In the genomic region with DNA sequence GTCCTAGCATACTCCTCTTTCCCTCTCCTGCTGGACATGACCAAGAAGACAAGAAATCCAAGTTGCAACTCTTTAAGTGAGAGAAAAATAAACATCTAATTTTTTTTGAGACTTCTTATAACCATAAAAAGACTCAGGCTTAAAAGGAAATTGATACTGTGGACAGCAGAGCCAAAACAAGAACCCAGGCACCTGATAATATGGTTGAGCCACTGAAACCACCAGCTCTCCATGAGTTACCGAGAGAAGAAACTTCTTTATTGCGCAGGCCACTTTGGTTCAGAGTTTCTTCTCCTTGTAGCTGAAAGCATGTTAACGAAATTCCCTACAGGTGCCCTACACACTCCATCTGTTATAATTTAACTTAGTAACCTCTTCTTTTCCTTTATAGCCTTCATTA, we compare ENCODE assay signal across 17 cellular contexts. TPM values are rescaled to one million over a fixed set of nuclear protein-coding genes. Genes with fewer than 3 reads are reported as not detected.
DNase-seq lines count a peak whose midpoint lies in the region; ATAC-seq and TF ChIP-seq lines count a peak whose summit lies in the region.
"Had no signal": no experiment of that assay in that cellular context is flagged by ENCODE, and none has a peak within 500 bp of the region (broad histone marks: within the 10 kb centered on the region; RNA-seq: fewer than 3 reads in every experiment).

No MANE protein-coding gene starts in this region.

- no peaks in the 10 kb centered on the region for H3K27me3 ChIP-seq in OCI-LY3 (ENCODE audit: low read depth, low read length)
- H3K27me3 ChIP-seq: SJSA1, testis had no signal

- no TSS peak for BruUV-seq in MCF 10A (replicated peaks; lab: Mats Ljungman, UMichigan)

- POLR2A ChIA-PET in MCF 10A (lab: Yijun Ruan, JAX), result interaction anchor here (3.5 kb wide), 1 partner anchor 11 kb away, joined by 12 read pairs; no protein-coding TSS in a partner anchor

- no peaks in the 10 kb centered on the region for H3K9me3 Mint-ChIP-seq in activated CD4-positive, alpha-beta T cell treated with anti-CD3 and anti-CD28 coated beads, Interleukin-2, amount 10 ng/mL, durations not matched to agents 24 days and 14 days
- H3K9me3 Mint-ChIP-seq in MCF 10A (ENCODE audit: unreplicated experiment), result no peaks in the 10 kb centered on the region
- H3K9me3 Mint-ChIP-seq: activated B cell treated with CpG ODN at 0.5 μM for 24 hours; activated T-cell treated with anti-CD3 and anti-CD28 coated beads, Interleukin-2, amount 50 U/mL, for 24 hours had no signal

- H3K27ac ChIP-seq in OCI-LY3 (ENCODE audit: low read length), result peak overlapping the region; percentile 71
- H3K27ac ChIP-seq: lower lobe of right lung, SJSA1, testis had no signal

- no peaks in the 10 kb centered on the region for H3K36me3 ChIP-seq in OCI-LY3 (replicated peaks; ENCODE audit: low read depth, low read length)
- H3K36me3 ChIP-seq: lower lobe of right lung, SJSA1 had no signal

- no peaks in the 10 kb centered on the region for H3K79me2 ChIP-seq in OCI-LY3 (ENCODE audit: low read length)

- H3K4me3 ChIP-seq in OCI-LY3 (ENCODE audit: low read length), result peak overlapping the region; percentile 43
- H3K4me3 ChIP-seq: lower lobe of right lung, SJSA1, testis had no signal

- no peak overlapping the region for H3K4me3 Mint-ChIP-seq in activated CD4-positive, alpha-beta T cell treated with anti-CD3 and anti-CD28 coated beads, Interleukin-2, amount 10 ng/mL, durations not matched to agents 24 days and 14 days
- no peak overlapping the region for H3K4me3 Mint-ChIP-seq in MCF 10A (ENCODE audit: unreplicated experiment)
- H3K4me3 Mint-ChIP-seq: activated B cell treated with CpG ODN at 0.5 μM for 24 hours; activated T-cell treated with anti-CD3 and anti-CD28 coated beads, Interleukin-2, amount 50 U/mL, for 24 hours had no signal

- peak overlapping the region; percentile 67 for H3K4me2 ChIP-seq in OCI-LY3 (ENCODE audit: low read length)

- CTCF ChIA-PET in MCF 10A (lab: Yijun Ruan, JAX), result interaction anchor here (0.6 to 0.7 kb wide), 2 partner anchors 47 to 193 kb away, joined by 3 read pairs; no protein-coding TSS in a partner anchor

- intact Hi-C loops in activated CD4-positive, alpha-beta T cell treated with anti-CD3 and anti-CD28 coated beads, Interleukin-2, amount 10 ng/mL, durations not matched to agents 24 days and 14 days (cut with micrococcal nuclease), result no loop called here
- intact Hi-C loops in MCF 10A (cut with micrococcal nuclease), result no loop called here

- H2AFZ ChIP-seq in OCI-LY3 (ENCODE audit: low read depth, low read length), result 0 out of 2 replicates have a peak overlapping the region, but pooled peaks have one; percentile 8

- H3K27ac Mint-ChIP-seq in activated CD4-positive, alpha-beta T cell treated with anti-CD3 and anti-CD28 coated beads, Interleukin-2, amount 10 ng/mL, durations not matched to agents 24 days and 14 days, result no peak overlapping the region
- no peak overlapping the region for H3K27ac Mint-ChIP-seq in MCF 10A (ENCODE audit: low read depth, unreplicated experiment)
- H3K27ac Mint-ChIP-seq: activated B cell treated with CpG ODN at 0.5 μM for 24 hours; activated T-cell treated with anti-CD3 and anti-CD28 coated beads, Interleukin-2, amount 50 U/mL, for 24 hours had no signal

- no peaks in the 10 kb centered on the region for H3K4me1 Mint-ChIP-seq in activated CD4-positive, alpha-beta T cell treated with anti-CD3 and anti-CD28 coated beads, Interleukin-2, amount 10 ng/mL, durations not matched to agents 24 days and 14 days
- H3K4me1 Mint-ChIP-seq in MCF 10A (ENCODE audit: insufficient read depth, unreplicated experiment), result no peaks in the 10 kb centered on the region

- no peak for DNase-seq in NCI-H446 (lab: John Stamatoyannopoulos, UW)
- no peak for DNase-seq in activated CD4-positive, alpha-beta T cell treated with anti-CD3 and anti-CD28 coated beads, Interleukin-2, amount 10 ng/mL, durations not matched to agents 24 days and 14 days
- no peak for DNase-seq in MCF 10A (ENCODE audit: unreplicated experiment)
- no peak for DNase-seq in stimulated activated CD4-positive, alpha-beta T cell treated with anti-CD3 and anti-CD28 coated beads, Interleukin-4, amount 100 ng/mL, for 24 hours
- DNase-seq: activated B cell treated with CpG ODN at 0.5 μM for 24 hours; activated T-cell treated with anti-CD3 and anti-CD28 coated beads, Interleukin-2, amount 50 U/mL, for 24 hours; cortex of kidney; IMR-90; lower lobe of right lung; NCI-H1694 treated with DMSO at 0.1 percent for 48 hours; small intestine; testis had no signal

- ATAC-seq in GM19023 (IDR thresholded peaks at IDR 0.05; ENCODE audit: unreplicated experiment), result peak; percentile 57
- ATAC-seq in GM21717 (IDR thresholded peaks at IDR 0.05; ENCODE audit: unreplicated experiment), result peak; percentile 63
- ATAC-seq in HG03097 (IDR thresholded peaks at IDR 0.05; ENCODE audit: low FRiP score, unreplicated experiment), result peak; percentile 29
- ATAC-seq: lower lobe of right lung had no signal

- no peaks in the 10 kb centered on the region for H3K36me3 Mint-ChIP-seq in activated CD4-positive, alpha-beta T cell treated with anti-CD3 and anti-CD28 coated beads, Interleukin-2, amount 10 ng/mL, durations not matched to agents 24 days and 14 days (ENCODE audit: low read depth)
- H3K36me3 Mint-ChIP-seq in MCF 10A (ENCODE audit: insufficient read depth, unreplicated experiment), result no peaks in the 10 kb centered on the region

- no peaks in the 10 kb centered on the region for H4K20me1 ChIP-seq in OCI-LY3 (ENCODE audit: insufficient read depth, low read length)

- peaks cover 17% of the 10 kb centered on the region for H3K27me3 Mint-ChIP-seq in activated CD4-positive, alpha-beta T cell treated with anti-CD3 and anti-CD28 coated beads, Interleukin-2, amount 10 ng/mL, durations not matched to agents 24 days and 14 days
- no peaks in the 10 kb centered on the region for H3K27me3 Mint-ChIP-seq in MCF 10A (ENCODE audit: insufficient read depth, unreplicated experiment)

- TF ChIP-seq CTCF in OCI-LY3 (IDR thresholded peaks at IDR 0.05; ENCODE audit: low read depth, low read length) (no peak), MCF 10A (IDR thresholded peaks at IDR 0.05; ENCODE audit: unreplicated experiment) (no peak)

- no peaks in the 10 kb centered on the region for H3K9me3 ChIP-seq in OCI-LY3 (ENCODE audit: insufficient read depth, low read length)
- H3K9me3 ChIP-seq: lower lobe of right lung, SJSA1, testis had no signal

- peaks cover 36% of the 10 kb centered on the region for H3K4me1 ChIP-seq in OCI-LY3 (ENCODE audit: low read length)
- H3K4me1 ChIP-seq: lower lobe of right lung, testis had no signal

- H3K9ac ChIP-seq in OCI-LY3 (ENCODE audit: low read length), result peak overlapping the region; percentile 42

RNA-seq across cellular contexts. Expression of gene SPCS3, which starts 11.3 kb away (rescaled TPM):
- 186 and 200 TPM in 2 replicates for total RNA-seq in activated CD4-positive, alpha-beta T cell treated with anti-CD3 and anti-CD28 coated beads, Interleukin-2, amount 10 ng/mL, durations not matched to agents 24 days and 14 days
- total RNA-seq in MCF 10A (2022), result 126 and 169 TPM in 2 replicates

RNA-seq across cellular contexts. Expression of gene ASB5, which starts 39.4 kb away (rescaled TPM):
- not detected in 2 replicates for total RNA-seq in activated CD4-positive, alpha-beta T cell treated with anti-CD3 and anti-CD28 coated beads, Interleukin-2, amount 10 ng/mL, durations not matched to agents 24 days and 14 days
- total RNA-seq in MCF 10A (2022), result not detected in 2 replicates
- total RNA-seq: activated B cell treated with CpG ODN at 0.5 μM for 24 hours, lower lobe of right lung had no signal
